In the genomic region with DNA sequence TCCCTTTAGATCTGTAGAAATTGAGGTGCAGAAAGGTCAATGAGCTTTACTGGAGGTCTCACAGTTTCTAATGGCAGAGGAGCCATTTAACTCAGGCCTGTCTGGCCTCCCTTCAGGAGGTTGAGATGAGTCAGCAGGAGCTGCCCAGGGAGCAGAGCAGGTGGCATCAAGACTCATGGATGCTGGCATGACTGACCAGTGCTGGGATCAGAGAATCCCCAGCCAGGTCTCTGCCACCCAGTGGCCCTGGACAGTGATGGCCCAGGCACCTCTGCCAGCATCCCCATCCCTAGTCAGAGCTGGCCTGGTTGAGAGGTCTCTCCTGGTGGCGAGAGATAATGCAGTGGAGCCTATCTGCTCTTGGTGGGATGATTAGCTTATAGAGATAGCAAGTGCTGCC, we compare ENCODE assay signal across 30 cellular contexts. TPM values are rescaled to one million over a fixed set of nuclear protein-coding genes. Genes with fewer than 3 reads are reported as not detected.
A peak's percentile ranks its signal among the peaks of the same experiment; 100 is the strongest.
DNase-seq lines count a peak whose midpoint lies in the region; ATAC-seq and TF ChIP-seq lines count a peak whose summit lies in the region.
"Had no signal": no experiment of that assay in that cellular context is flagged by ENCODE, and none has a peak within 500 bp of the region (broad histone marks: within the 10 kb centered on the region; RNA-seq: fewer than 3 reads in every experiment).

No MANE protein-coding gene starts in this region.

- H3K4me3 ChIP-seq in WERI-Rb-1 (ENCODE audit: low read depth, low read length): no peak overlapping the region
- no peak overlapping the region for H3K4me3 ChIP-seq in thyroid gland (replicated peaks in 1 of 3)
- no peak overlapping the region for H3K4me3 ChIP-seq in lower lobe of right lung
- H3K4me3 ChIP-seq: A549, gastroesophageal sphincter, GM23248, thoracic aorta, uterus had no signal

- no peak for TF ChIP-seq POLR2A in thyroid gland (IDR thresholded peaks at IDR 0.05)

- 67 to 100% methylated on average over 1 of the region's 1 CpG for WGBS in thyroid gland, 2 donors

- DNase-seq in activated naive CD8-positive, alpha-beta T cell treated with anti-CD3 and anti-CD28 coated beads for 36 hours: no peak
- DNase-seq in WERI-Rb-1: peak; percentile 38
- no peak for DNase-seq in naive thymus-derived CD8-positive, alpha-beta T cell
- no peak for DNase-seq in stimulated activated naive CD8-positive, alpha-beta T cell treated with anti-CD3 and anti-CD28 coated beads, Interleukin-15, amount 100 ng/mL, for 72 hours
- DNase-seq in thyroid gland: no peak
- DNase-seq in lower lobe of right lung: no peak
- DNase-seq: activated CD4-positive, alpha-beta T cell treated with anti-CD3 and anti-CD28 coated beads for 48 hours; activated effector memory CD4-positive, alpha-beta T cell treated with Interleukin-2 at 50 U/mL for 16 hours; activated naive CD8-positive, alpha-beta T cell treated with anti-CD3 and anti-CD28 coated beads, Interleukin-2, amount 10 ng/mL, durations not matched to agents 7 days and 5 days; activated T-cell treated with anti-CD3 and anti-CD28 coated beads for 4 hours; aorta; GM23248; HFFc6; hypothalamus; KG1; MM.1S; NCI-H1105 treated with DMSO at 0.1 percent for 48 hours; NCI-H2029; NK-92 treated with Interleukin-12 subunit alpha and Interleukin-12 subunit beta, amount 100 ng/mL, for 24 hours; nucleus accumbens; SHP77 treated with DMSO at 0.1 percent for 48 hours; stimulated activated naive CD4-positive, alpha-beta T cell; uterus had no signal

- intact Hi-C loops in thyroid gland (cut with DNase I) (no loop called here), lower lobe of right lung (cut with DNase I) (no loop called here)

- H3K9me3 Mint-ChIP-seq in activated naive CD8-positive, alpha-beta T cell (ENCODE audit: low read depth): no peaks in the 10 kb centered on the region
- no peaks in the 10 kb centered on the region for H3K9me3 Mint-ChIP-seq in activated naive CD8-positive, alpha-beta T cell treated with anti-CD3 and anti-CD28 coated beads for 36 hours
- H3K9me3 Mint-ChIP-seq in naive thymus-derived CD8-positive, alpha-beta T cell: peaks cover 0 to 8% (median 0%) of the 10 kb centered on the region in 9 donors
- no peaks in the 10 kb centered on the region for H3K9me3 Mint-ChIP-seq in stimulated activated naive CD8-positive, alpha-beta T cell treated with anti-CD3 and anti-CD28 coated beads, Interleukin-15, amount 100 ng/mL, for 72 hours
- H3K9me3 Mint-ChIP-seq: activated naive CD8-positive, alpha-beta T cell treated with anti-CD3 and anti-CD28 coated beads, Interleukin-2, amount 10 ng/mL, durations not matched to agents 7 days and 5 days; HFFc6; memory B cell had no signal

- H3K4me1 Mint-ChIP-seq in activated naive CD8-positive, alpha-beta T cell (ENCODE audit: low read depth): peaks cover 2% of the 10 kb centered on the region
- H3K4me1 Mint-ChIP-seq in activated naive CD8-positive, alpha-beta T cell treated with anti-CD3 and anti-CD28 coated beads for 36 hours: no peaks in the 10 kb centered on the region
- peaks cover 6 to 23% (median 13%) of the 10 kb centered on the region in 4 donors for H3K4me1 Mint-ChIP-seq in naive thymus-derived CD8-positive, alpha-beta T cell
- no peaks in the 10 kb centered on the region for H3K4me1 Mint-ChIP-seq in stimulated activated naive CD8-positive, alpha-beta T cell treated with anti-CD3 and anti-CD28 coated beads, Interleukin-15, amount 100 ng/mL, for 72 hours
- H3K4me1 Mint-ChIP-seq: memory B cell had no signal

- peaks cover 50% of the 10 kb centered on the region for H3K27me3 ChIP-seq in WERI-Rb-1 (ENCODE audit: insufficient read depth, low read depth, severe bottlenecking)
- no peaks in the 10 kb centered on the region for H3K27me3 ChIP-seq in thyroid gland
- H3K27me3 ChIP-seq in lower lobe of right lung (ENCODE audit: low read depth): no peaks in the 10 kb centered on the region
- H3K27me3 ChIP-seq: gastroesophageal sphincter, uterus had no signal

- peaks cover 14% of the 10 kb centered on the region for H3K36me3 Mint-ChIP-seq in activated naive CD8-positive, alpha-beta T cell
- H3K36me3 Mint-ChIP-seq in activated naive CD8-positive, alpha-beta T cell treated with anti-CD3 and anti-CD28 coated beads for 36 hours: peaks cover 60% of the 10 kb centered on the region
- peaks cover 17 to 63% (median 41%) of the 10 kb centered on the region in 3 donors for H3K36me3 Mint-ChIP-seq in naive thymus-derived CD8-positive, alpha-beta T cell

- H3K27ac ChIP-seq in WERI-Rb-1: no peak overlapping the region
- H3K27ac ChIP-seq in thyroid gland: no peak overlapping the region
- no peak overlapping the region for H3K27ac ChIP-seq in lower lobe of right lung
- H3K27ac ChIP-seq: A549, GM23248, thoracic aorta had no signal

- H3K27me3 Mint-ChIP-seq in activated naive CD8-positive, alpha-beta T cell: no peaks in the 10 kb centered on the region
- H3K27me3 Mint-ChIP-seq in activated naive CD8-positive, alpha-beta T cell treated with anti-CD3 and anti-CD28 coated beads for 36 hours: no peaks in the 10 kb centered on the region
- no peaks in the 10 kb centered on the region for H3K27me3 Mint-ChIP-seq in naive thymus-derived CD8-positive, alpha-beta T cell
- no peaks in the 10 kb centered on the region for H3K27me3 Mint-ChIP-seq in stimulated activated naive CD8-positive, alpha-beta T cell treated with anti-CD3 and anti-CD28 coated beads, Interleukin-15, amount 100 ng/mL, for 72 hours
- H3K27me3 Mint-ChIP-seq: activated naive CD8-positive, alpha-beta T cell treated with anti-CD3 and anti-CD28 coated beads, Interleukin-2, amount 10 ng/mL, durations not matched to agents 7 days and 5 days; memory B cell had no signal

- H3K4me3 Mint-ChIP-seq in activated naive CD8-positive, alpha-beta T cell: no peak overlapping the region
- H3K4me3 Mint-ChIP-seq in activated naive CD8-positive, alpha-beta T cell treated with anti-CD3 and anti-CD28 coated beads for 36 hours: no peak overlapping the region
- no peak overlapping the region for H3K4me3 Mint-ChIP-seq in naive thymus-derived CD8-positive, alpha-beta T cell
- H3K4me3 Mint-ChIP-seq in stimulated activated naive CD8-positive, alpha-beta T cell treated with anti-CD3 and anti-CD28 coated beads, Interleukin-15, amount 100 ng/mL, for 72 hours: no peak overlapping the region
- H3K4me3 Mint-ChIP-seq: activated naive CD8-positive, alpha-beta T cell treated with anti-CD3 and anti-CD28 coated beads, Interleukin-2, amount 10 ng/mL, durations not matched to agents 7 days and 5 days; HFFc6; memory B cell had no signal

- H3K27ac Mint-ChIP-seq in activated naive CD8-positive, alpha-beta T cell: peak overlapping the region; percentile 37
- no peak overlapping the region for H3K27ac Mint-ChIP-seq in activated naive CD8-positive, alpha-beta T cell treated with anti-CD3 and anti-CD28 coated beads for 36 hours
- H3K27ac Mint-ChIP-seq in naive thymus-derived CD8-positive, alpha-beta T cell: peak overlapping the region in 8 of 10 donors; percentile 5 to 90 (median 42)
- H3K27ac Mint-ChIP-seq in stimulated activated naive CD8-positive, alpha-beta T cell treated with anti-CD3 and anti-CD28 coated beads, Interleukin-15, amount 100 ng/mL, for 72 hours: no peak overlapping the region
- H3K27ac Mint-ChIP-seq: activated naive CD8-positive, alpha-beta T cell treated with anti-CD3 and anti-CD28 coated beads, Interleukin-2, amount 10 ng/mL, durations not matched to agents 7 days and 5 days; HFFc6; memory B cell had no signal

- no peak for TF ChIP-seq CTCF in WERI-Rb-1 (IDR thresholded peaks at IDR 0.05; ENCODE audit: low read depth, low read length)
- TF ChIP-seq CTCF in thyroid gland (IDR thresholded peaks at IDR 0.05): no peak
- TF ChIP-seq CTCF in lower lobe of right lung (IDR thresholded peaks at IDR 0.05): no peak

- H3K9me3 ChIP-seq in WERI-Rb-1 (ENCODE audit: severe bottlenecking) (no peaks in the 10 kb centered on the region), thyroid gland (no peaks in the 10 kb centered on the region), lower lobe of right lung (no peaks in the 10 kb centered on the region)
- H3K9me3 ChIP-seq: A549, gastroesophageal sphincter, thoracic aorta, uterus had no signal

- ATAC-seq in naive thymus-derived CD8-positive, alpha-beta T cell: no peak
- ATAC-seq in stimulated activated naive CD8-positive, alpha-beta T cell treated with anti-CD3 and anti-CD28 coated beads, Interleukin-15, amount 100 ng/mL, for 72 hours: peak; percentile 21
- ATAC-seq in GM21619 (IDR thresholded peaks at IDR 0.05; ENCODE audit: unreplicated experiment) (no peak), lower lobe of right lung (no peak)
- ATAC-seq: A549, gastroesophageal sphincter had no signal

- no peaks in the 10 kb centered on the region for H3K36me3 ChIP-seq in WERI-Rb-1
- no peaks in the 10 kb centered on the region for H3K36me3 ChIP-seq in thyroid gland
- peaks cover 35% of the 10 kb centered on the region for H3K36me3 ChIP-seq in lower lobe of right lung
- H3K36me3 ChIP-seq: uterus had no signal

- POLR2A ChIA-PET in naive thymus-derived CD8-positive, alpha-beta T cell (lab: Charles Lee): interaction anchor here (1.3 to 2.0 kb wide), 2 partner anchors 41 to 78 kb away, joined by 4 to 5 read pairs; no protein-coding TSS in a partner anchor

- H3K4me1 ChIP-seq in thyroid gland (no peaks in the 10 kb centered on the region), lower lobe of right lung (peaks cover 8% of the 10 kb centered on the region)
- H3K4me1 ChIP-seq: A549, uterus had no signal

RNA-seq across cellular contexts. Expression of a gene that starts 43.0 kb away (rescaled TPM):
- total RNA-seq in activated naive CD8-positive, alpha-beta T cell treated with anti-CD3 and anti-CD28 coated beads for 36 hours: 100 to 1,000 TPM; 171 to 179 TPM
- total RNA-seq in naive thymus-derived CD8-positive, alpha-beta T cell: 100 to 1,000 TPM; 151 to 152 TPM
- polyA plus RNA-seq in naive thymus-derived CD8-positive, alpha-beta T cell: 100 to 1,000 TPM; 199 to 303 (median 265) TPM
- total RNA-seq in thyroid gland (10 to 100 TPM; 17.1 to 83.6 (median 42.5) TPM), lower lobe of right lung (92.6 TPM)
- total RNA-seq: HT-29 had no signal
- polyA plus RNA-seq: A549 had no signal

Comparison
In these comparisons a context has a peak if more than half of its experiments do, and no peak if none do; other contexts are left out.
1. H3K27ac Mint-ChIP-seq: peak in activated naive CD8-positive, alpha-beta T cell (single experiment) and naive thymus-derived CD8-positive, alpha-beta T cell (8 of 10); none in activated naive CD8-positive, alpha-beta T cell treated with anti-CD3 and anti-CD28 coated beads for 36 hours (single experiment) and stimulated activated naive CD8-positive, alpha-beta T cell treated with anti-CD3 and anti-CD28 coated beads, Interleukin-15, amount 100 ng/mL, for 72 hours (0 of 2).